ENCODE assay signal across 8 cellular contexts in genomic region chr2:54704688-54705605, GRCh38. TPM values are rescaled to one million over a fixed set of nuclear protein-coding genes. Genes with fewer than 3 reads are reported as not detected.
DNase-seq lines count a peak whose midpoint lies in the region; ATAC-seq and TF ChIP-seq lines count a peak whose summit lies in the region.

No MANE protein-coding gene starts in this region.

- no peak for TF ChIP-seq POLR2A in uterus (IDR thresholded peaks at IDR 0.05)

- no peaks in the 10 kb centered on the region for H3K9me3 ChIP-seq in uterus

- H3K4me3 Mint-ChIP-seq in brain: no peak overlapping the region

- H3K27me3 Mint-ChIP-seq in brain: peaks cover 5% of the 10 kb centered on the region

- H3K9me3 Mint-ChIP-seq in brain: peaks cover 0 to 25% (median 6%) of the 10 kb centered on the region in 5 experiments

- no peak overlapping the region for H3K27ac Mint-ChIP-seq in brain

- no peaks in the 10 kb centered on the region for H3K4me1 ChIP-seq in uterus

- no peak overlapping the region for H3K27ac ChIP-seq in uterus

- H3K4me3 ChIP-seq in uterus: no peak overlapping the region

- H3K36me3 ChIP-seq in uterus: no peaks in the 10 kb centered on the region

- DNase-seq in ELR (ENCODE audit: low read depth): peak; percentile 77
- DNase-seq in NCI-H446 (lab: John Stamatoyannopoulos, UW): peak; percentile 36 to 72
- peak; percentile 74 for DNase-seq in kidney tubule cell (ENCODE audit: low spot score)
- no peak for DNase-seq in uterus
- DNase-seq in UCSD-AML1 (lab: John Stamatoyannopoulos, UW; ENCODE audit: unreplicated experiment): no peak

- peak; percentile 48 for ATAC-seq in HG02678 (IDR thresholded peaks at IDR 0.05; ENCODE audit: unreplicated experiment)
- ATAC-seq in GM19324 (IDR thresholded peaks at IDR 0.05; ENCODE audit: low FRiP score, unreplicated experiment): no peak

- no peaks in the 10 kb centered on the region for H3K27me3 ChIP-seq in uterus

- peak; percentile 84 to 85 for TF ChIP-seq CTCF in brain (conservative IDR thresholded peaks at IDR 0.05)
- peak; percentile 65 to 85 (median 67) for TF ChIP-seq CTCF in uterus (IDR thresholded peaks at IDR 0.05)

- intact Hi-C loops in uterus (cut with DNase I; ENCODE audit: low total_unique reads): loop anchor here (10.0 kb wide), 1 partner anchor 180 kb away; no protein-coding TSS in a partner anchor

- H3K36me3 Mint-ChIP-seq in brain: no peaks in the 10 kb centered on the region

- H3K4me1 Mint-ChIP-seq in brain: no peaks in the 10 kb centered on the region

RNA-seq across cellular contexts. Expression of gene EML6, which starts 18.5 kb away (rescaled TPM):
- 0.58 TPM for polyA plus RNA-seq in brain (ENCODE audit: insufficient read depth, low read depth, low replicate concordance)
- 1 to 10 TPM in 3 of 4 donors, under 1 TPM in 1; 0.26 to 2.4 (median 1.5) TPM for total RNA-seq in uterus

Comparison
In these comparisons a context has a peak if more than half of its experiments do, and no peak if none do; other contexts are left out.
1. DNase-seq: peak in ELR (single experiment), NCI-H446 (2 of 2) and kidney tubule cell (single experiment); none in uterus (0 of 2) and UCSD-AML1 (single experiment).